In genomic region chr1:30718636-30719405, GRCh38 we compare ENCODE assay signal across 8 cellular contexts. TPM values are rescaled to one million over a fixed set of nuclear protein-coding genes. Genes with fewer than 3 reads are reported as not detected.
DNase-seq lines count a peak whose midpoint lies in the region; ATAC-seq and TF ChIP-seq lines count a peak whose summit lies in the region.

No MANE protein-coding gene starts in this region.

- H3K36me3 ChIP-seq in stomach: peaks cover 0 to 13% (median 10%) of the 10 kb centered on the region in 4 donors

- DNase-seq in Calu3: peak; percentile 98
- peak in 64 of 76 experiments; percentile 21 to 100 (median 76) for DNase-seq in HUDEP-2 (lab: John Stamatoyannopoulos, UW; ENCODE audit: unreplicated experiment in 76 of 76)
- DNase-seq in RPMI7951 (ENCODE audit: low read depth): peak; percentile 97
- peak; percentile 96 for DNase-seq in activated T-helper 2 cell treated with anti-CD3 and anti-CD28 coated beads, Interferon-gamma antibody, Interleukin-2, Interleukin-4, amounts not matched to agents 10 μg/mL and 5 μg/mL and 100 μg/mL, durations not matched to agents 14 hours and 24 hours and 36 hours (ENCODE audit: low spot score)
- peak; percentile 99 for DNase-seq in fibroblast of pulmonary artery (ENCODE audit: low read depth)
- DNase-seq in neural crest cell (ENCODE audit: low read depth, low spot score): peak; percentile 96
- DNase-seq in stomach: peak; percentile 81

- TF ChIP-seq EP300 in stomach (IDR thresholded peaks at IDR 0.05): no peak

- TF ChIP-seq POLR2A in stomach (IDR thresholded peaks at IDR 0.05): peak in 2 of 4 donors; percentile 72 to 77

- H3K36me3 Mint-ChIP-seq in Calu3 (ENCODE audit: insufficient read depth, unreplicated experiment) (peaks cover 31% of the 10 kb centered on the region), neural crest cell (ENCODE audit: low read depth) (no peaks in the 10 kb centered on the region)
- H3K36me3 Mint-ChIP-seq in activated T-helper 2 cell treated with anti-CD3 and anti-CD28 coated beads, Interferon-gamma antibody, Interleukin-2, Interleukin-4, amounts not matched to agents 10 μg/mL and 5 μg/mL and 100 μg/mL, durations not matched to agents 14 hours and 24 hours and 36 hours (ENCODE audit: low read depth): peaks cover under 1% of the 10 kb centered on the region

- peak; percentile 51 for ATAC-seq in GM21367 (IDR thresholded peaks at IDR 0.05; ENCODE audit: unreplicated experiment)

- peak overlapping the region; percentile 97 for H3K4me3 Mint-ChIP-seq in Calu3 (ENCODE audit: low read depth, unreplicated experiment)
- peak overlapping the region; percentile 86 for H3K4me3 Mint-ChIP-seq in activated T-helper 2 cell treated with anti-CD3 and anti-CD28 coated beads, Interferon-gamma antibody, Interleukin-2, Interleukin-4, amounts not matched to agents 10 μg/mL and 5 μg/mL and 100 μg/mL, durations not matched to agents 14 hours and 24 hours and 36 hours (ENCODE audit: low read depth)
- peak overlapping the region; percentile 81 for H3K4me3 Mint-ChIP-seq in neural crest cell

- H3K4me3 ChIP-seq in fibroblast of pulmonary artery (replicated peaks; ENCODE audit: low read depth, low read length): peak overlapping the region; percentile 58
- H3K4me3 ChIP-seq in stomach: peak overlapping the region; percentile 35 to 59 (median 58)

- H3K4me1 Mint-ChIP-seq in Calu3 (ENCODE audit: low read depth, unreplicated experiment) (no peaks in the 10 kb centered on the region), neural crest cell (peaks cover 17% of the 10 kb centered on the region)
- H3K4me1 Mint-ChIP-seq in activated T-helper 2 cell treated with anti-CD3 and anti-CD28 coated beads, Interferon-gamma antibody, Interleukin-2, Interleukin-4, amounts not matched to agents 10 μg/mL and 5 μg/mL and 100 μg/mL, durations not matched to agents 14 hours and 24 hours and 36 hours (ENCODE audit: low read depth): peaks cover 10% of the 10 kb centered on the region

- peaks cover 0 to 8% (median 0%) of the 10 kb centered on the region in 4 donors for H3K9me3 ChIP-seq in stomach

- H3K27ac Mint-ChIP-seq in Calu3 (ENCODE audit: unreplicated experiment) (peak overlapping the region; percentile 96), neural crest cell (ENCODE audit: unreplicated experiment) (peak overlapping the region; percentile 57)
- peak overlapping the region; percentile 93 for H3K27ac Mint-ChIP-seq in activated T-helper 2 cell treated with anti-CD3 and anti-CD28 coated beads, Interferon-gamma antibody, Interleukin-2, Interleukin-4, amounts not matched to agents 10 μg/mL and 5 μg/mL and 100 μg/mL, durations not matched to agents 14 hours and 24 hours and 36 hours

- CTCF ChIA-PET in Calu3 (lab: Charles Lee): interaction anchor here (0.7 to 6.6 kb wide), 11 partner anchors 9 to 293 kb away, joined by 3 to 116 read pairs (median 6); no protein-coding TSS in a partner anchor

- TF ChIP-seq CTCF in Calu3 (IDR thresholded peaks at IDR 0.05; ENCODE audit: unreplicated experiment): peak; percentile 97
- TF ChIP-seq CTCF in fibroblast of pulmonary artery (IDR thresholded peaks at IDR 0.05; ENCODE audit: low read length, missing control alignments): peak; percentile 74
- TF ChIP-seq CTCF in neural crest cell (conservative IDR thresholded peaks at IDR 0.05): peak; percentile 100
- TF ChIP-seq CTCF in stomach (IDR thresholded peaks at IDR 0.05): peak in 6 of 7 experiments; percentile 96 to 99 (median 98)

- WGBS in stomach, 5 donors: 0 to 1% (median 0%) methylated on average over 3 to 66 of the region's 66 CpGs

- H3K4me1 ChIP-seq in stomach: peaks cover 14 to 39% (median 16%) of the 10 kb centered on the region in 4 donors

- intact Hi-C loops in Calu3 (cut with micrococcal nuclease; ENCODE audit: unreplicated experiment) (loop anchor here (1.0 kb wide), 1 partner anchor 60 kb away; no protein-coding TSS in a partner anchor), stomach (cut with DNase I; ENCODE audit: low total_unique reads) (no loop called here)
- intact Hi-C loops in activated T-helper 2 cell treated with anti-CD3 and anti-CD28 coated beads, Interferon-gamma antibody, Interleukin-2, Interleukin-4, amounts not matched to agents 10 μg/mL and 5 μg/mL and 100 μg/mL, durations not matched to agents 14 hours and 24 hours and 36 hours (cut with micrococcal nuclease): loop anchor here (1.0 to 10.0 kb wide), 5 partner anchors 25 to 1484 kb away; partner anchors contain the start of genes LAPTM5, MECR and PTPRU

- H3K27me3 Mint-ChIP-seq in Calu3 (ENCODE audit: unreplicated experiment) (no peaks in the 10 kb centered on the region), neural crest cell (ENCODE audit: low read depth) (no peaks in the 10 kb centered on the region)
- H3K27me3 Mint-ChIP-seq in activated T-helper 2 cell treated with anti-CD3 and anti-CD28 coated beads, Interferon-gamma antibody, Interleukin-2, Interleukin-4, amounts not matched to agents 10 μg/mL and 5 μg/mL and 100 μg/mL, durations not matched to agents 14 hours and 24 hours and 36 hours (ENCODE audit: low read depth): no peaks in the 10 kb centered on the region

- H3K9me3 Mint-ChIP-seq in Calu3 (ENCODE audit: low read depth, unreplicated experiment) (no peaks in the 10 kb centered on the region), neural crest cell (peaks cover 3% of the 10 kb centered on the region)
- H3K9me3 Mint-ChIP-seq in activated T-helper 2 cell treated with anti-CD3 and anti-CD28 coated beads, Interferon-gamma antibody, Interleukin-2, Interleukin-4, amounts not matched to agents 10 μg/mL and 5 μg/mL and 100 μg/mL, durations not matched to agents 14 hours and 24 hours and 36 hours: peaks cover 11% of the 10 kb centered on the region

- peak overlapping the region; percentile 97 to 100 (median 100) for H3K27ac ChIP-seq in stomach

- BruUV-seq in Calu3 (replicated peaks; lab: Mats Ljungman, UMichigan): no TSS peak

- H3K27me3 ChIP-seq in stomach: no peaks in the 10 kb centered on the region

RNA-seq across cellular contexts. Expression of gene MATN1, which starts 4.6 kb away (rescaled TPM):
- not detected in 2 replicates for total RNA-seq in Calu3 (2022)
- total RNA-seq in RPMI7951 (2014; rRNA removed; shearing (Covaris generic)): 0.20 and 0.48 TPM in 2 replicates
- total RNA-seq in activated T-helper 2 cell treated with anti-CD3 and anti-CD28 coated beads, Interferon-gamma antibody, Interleukin-2, Interleukin-4, amounts not matched to agents 10 μg/mL and 5 μg/mL and 100 μg/mL, durations not matched to agents 14 hours and 24 hours and 36 hours: 0.21 and 0.44 TPM in 2 replicates
- 0.32 and 0.54 TPM in 2 replicates for total RNA-seq in neural crest cell
- total RNA-seq in stomach: 1 to 10 TPM in 1 of 5 donors, not detected in 4; 1.7 TPM
- not detected for polyA plus RNA-seq in stomach

RNA-seq across cellular contexts. Expression of gene LAPTM5, which starts 38.8 kb away (rescaled TPM):
- not detected in 2 replicates for total RNA-seq in Calu3 (2022)
- total RNA-seq in RPMI7951 (2014; rRNA removed; shearing (Covaris generic)): 70.7 and 82.5 TPM in 2 replicates
- total RNA-seq in activated T-helper 2 cell treated with anti-CD3 and anti-CD28 coated beads, Interferon-gamma antibody, Interleukin-2, Interleukin-4, amounts not matched to agents 10 μg/mL and 5 μg/mL and 100 μg/mL, durations not matched to agents 14 hours and 24 hours and 36 hours: 184 and 189 TPM in 2 replicates
- total RNA-seq in neural crest cell: 1.0 and 1.5 TPM in 2 replicates
- 10 to 100 TPM in 4 of 5 donors, 1 to 10 TPM in 1; 4.6 to 48.4 (median 29.6) TPM for total RNA-seq in stomach
- 10 to 100 TPM; 33.1 to 39.9 (median 37.6) TPM for polyA plus RNA-seq in stomach

Comparison
In these comparisons a context has a peak if more than half of its experiments do, and no peak if none do; other contexts are left out.
1. Peak in every context shown above with its lines: DNase-seq, ATAC-seq, H3K4me3 ChIP-seq and H3K27ac ChIP-seq.